Comparison of ENCODE assay signal across 9 cellular contexts in the genomic region with DNA sequence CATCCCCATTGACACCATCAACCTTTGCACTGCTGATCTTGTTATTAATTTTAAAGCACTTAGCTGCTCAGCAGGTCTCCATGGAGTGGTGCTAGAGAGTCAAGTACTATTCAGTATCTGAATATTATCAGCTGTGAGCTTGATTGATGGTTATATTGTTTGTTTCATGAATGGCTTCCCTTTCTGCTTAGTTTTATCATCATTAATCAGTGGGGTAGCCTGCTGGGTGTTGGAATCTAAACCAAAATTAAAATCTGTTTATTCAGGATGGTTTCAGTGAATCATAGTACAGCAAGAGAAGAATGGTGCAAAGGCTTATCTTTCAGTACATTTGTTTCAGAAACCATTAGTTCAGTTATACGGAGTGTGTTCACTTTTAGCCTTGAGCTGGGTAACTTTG. TPM values are rescaled to one million over a fixed set of nuclear protein-coding genes. Genes with fewer than 3 reads are reported as not detected.
DNase-seq lines count a peak whose midpoint lies in the region; ATAC-seq, FAIRE-seq and TF ChIP-seq lines count a peak whose summit lies in the region.
"Had no signal": no experiment of that assay in that cellular context is flagged by ENCODE, and none has a peak within 500 bp of the region (broad histone marks: within the 10 kb centered on the region; RNA-seq: fewer than 3 reads in every experiment).

No MANE protein-coding gene starts in this region.

- no TSS peak for BruUV-seq in endothelial cell of umbilical vein (replicated peaks; lab: Mats Ljungman, UMichigan)

- H3K9me3 ChIP-seq in heart right ventricle (no peaks in the 10 kb centered on the region), right atrium auricular region (no peaks in the 10 kb centered on the region), endothelial cell of umbilical vein (replicated peaks; ENCODE audit: control insufficient read depth, insufficient read depth, low read length) (no peaks in the 10 kb centered on the region)

- intact Hi-C loops in heart right ventricle (cut with DNase I): loop anchor here (5.0 to 10.0 kb wide), 4 partner anchors 72 to 262 kb away; no protein-coding TSS in a partner anchor
- intact Hi-C loops in endothelial cell of umbilical vein (cut with micrococcal nuclease): loop anchor here (1.0 to 5.0 kb wide), 4 partner anchors 15 to 259 kb away; partner anchors contain the start of gene SLAIN1

- TF ChIP-seq CTCF in heart right ventricle (IDR thresholded peaks at IDR 0.05) (peak in 7 of 9 donors; percentile 35 to 64 (median 52)), right atrium auricular region (IDR thresholded peaks at IDR 0.05) (peak in 1 of 2 donors; percentile 58), endothelial cell of umbilical vein (IDR thresholded peaks at IDR 0.05; ENCODE audit: extremely low read depth in 1 of 2, insufficient read depth in 1 of 2, low read depth in 1 of 2, low read length in 2 of 2) (peak; percentile 44 to 60)

- WGBS in heart right ventricle, 2 donors: 27 to 55% methylated on average over 1 of the region's 1 CpG

- H3K4me3 ChIP-seq in heart right ventricle: no peak overlapping the region
- no peak overlapping the region for H3K4me3 ChIP-seq in right atrium auricular region
- H3K4me3 ChIP-seq in endothelial cell of umbilical vein (replicated peaks in 1 of 3; ENCODE audit: insufficient read depth in 1 of 3, low read depth in 1 of 3, low read length in 3 of 3): no peak overlapping the region

- no peaks in the 10 kb centered on the region for H3K79me2 ChIP-seq in endothelial cell of umbilical vein (ENCODE audit: control insufficient read depth, insufficient read depth, low read length)

- POLR2A ChIA-PET in endothelial cell of umbilical vein (lab: Charles Lee): interaction anchor here (0.9 to 1.4 kb wide), 3 partner anchors 22 to 72 kb away, joined by 3 to 8 read pairs (median 3); no protein-coding TSS in a partner anchor

- dilution Hi-C loops in endothelial cell of umbilical vein (cut with MboI; ENCODE audit: extremely low pct_ligation_motif_present, low sequenced_read_pairs): no loop called here

- H4K20me1 ChIP-seq in endothelial cell of umbilical vein (replicated peaks; ENCODE audit: control insufficient read depth, extremely low read depth, insufficient read depth, low read length): no peaks in the 10 kb centered on the region

- no peak overlapping the region for H2AFZ ChIP-seq in endothelial cell of umbilical vein (ENCODE audit: low read depth, low read length)

- no peaks in the 10 kb centered on the region for H3K27me3 ChIP-seq in heart right ventricle
- H3K27me3 ChIP-seq in right atrium auricular region: no peaks in the 10 kb centered on the region
- peaks cover 2 to 12% of the 10 kb centered on the region in 2 experiments for H3K27me3 ChIP-seq in endothelial cell of umbilical vein (ENCODE audit: control insufficient read depth in 2 of 2, insufficient read depth in 2 of 2, low read length in 2 of 2)

- H3K4me2 ChIP-seq in endothelial cell of umbilical vein (ENCODE audit: insufficient read depth, low read length): peak overlapping the region; percentile 28

- H3K9me1 ChIP-seq in endothelial cell of umbilical vein (replicated peaks; ENCODE audit: control insufficient read depth, extremely low read depth, insufficient read depth, low read length): no peaks in the 10 kb centered on the region

- H3K36me3 ChIP-seq in heart right ventricle (no peaks in the 10 kb centered on the region), right atrium auricular region (no peaks in the 10 kb centered on the region), endothelial cell of umbilical vein (ENCODE audit: control insufficient read depth in 2 of 2, extremely low read depth in 1 of 2, insufficient read depth in 2 of 2, low read length in 2 of 2) (no peaks in the 10 kb centered on the region)

- CTCF ChIA-PET in endothelial cell of umbilical vein (lab: Charles Lee): interaction anchor here (0.6 to 4.6 kb wide), 34 partner anchors 11 to 628 kb away, joined by 3 to 103 read pairs (median 6); partner anchors contain the start of gene SLAIN1

- peak; percentile 79 for FAIRE-seq in endothelial cell of umbilical vein (lab: Jason Lieb, UNC)

- no peak overlapping the region for H3K9ac ChIP-seq in endothelial cell of umbilical vein (replicated peaks; ENCODE audit: extremely low read depth, insufficient read depth, low read length)

- DNase-seq in heart right ventricle: no peak
- no peak for DNase-seq in right atrium auricular region (ENCODE audit: low spot score)
- peak; percentile 87 for DNase-seq in NCI-H69 (lab: John Stamatoyannopoulos, UW)
- DNase-seq in endothelial cell of umbilical vein (ENCODE audit: low read depth, low spot score): peak; percentile 96
- DNase-seq in retina: peak; percentile 31
- no peak for DNase-seq in activated gamma-delta T cell treated with Interleukin-2 at 50 U/mL for 16 hours
- no peak for DNase-seq in germinal center (ENCODE audit: low spot score)

- H3K4me1 ChIP-seq in heart right ventricle: peaks cover 0 to 8% (median 0%) of the 10 kb centered on the region in 9 donors
- H3K4me1 ChIP-seq in right atrium auricular region: no peaks in the 10 kb centered on the region
- H3K4me1 ChIP-seq in endothelial cell of umbilical vein (ENCODE audit: control insufficient read depth, extremely low read depth, insufficient read depth, low read length): peaks cover 9% of the 10 kb centered on the region

- ATAC-seq in heart right ventricle: peak in 5 of 8 donors; percentile 33 to 58 (median 49)
- ATAC-seq in HG03097 (IDR thresholded peaks at IDR 0.05; ENCODE audit: low FRiP score, unreplicated experiment): peak; percentile 62

- H3K27ac ChIP-seq in heart right ventricle: no peak overlapping the region
- no peak overlapping the region for H3K27ac ChIP-seq in right atrium auricular region
- no peak overlapping the region for H3K27ac ChIP-seq in endothelial cell of umbilical vein (ENCODE audit: insufficient read depth, low read depth, low read length)

- TF ChIP-seq POLR2A in endothelial cell of umbilical vein (IDR thresholded peaks at IDR 0.05; ENCODE audit: low read depth, low read length): peak; percentile 35

TF ChIP-seq in endothelial cell of umbilical vein, 7 proteins besides CTCF, POLR2A, EP300 and RAD21:
- TF ChIP-seq FOS (IDR thresholded peaks at IDR 0.05; ENCODE audit: borderline replicate concordance, insufficient read depth, low read length): no peak
- TF ChIP-seq POLR2AphosphoS5 (IDR thresholded peaks at IDR 0.05; ENCODE audit: insufficient read depth, low read depth, low read length): no peak
- TF ChIP-seq JUN (IDR thresholded peaks at IDR 0.05; ENCODE audit: borderline replicate concordance, insufficient read depth, insufficient read length, low read depth): peak; percentile 60
- TF ChIP-seq GATA2 (IDR thresholded peaks at IDR 0.05; ENCODE audit: insufficient read depth, insufficient read length, low read depth, low read length): peak; percentile 60

RNA-seq across cellular contexts. Expression of gene SCEL, which starts 42.5 kb away (rescaled TPM):
- total RNA-seq in heart right ventricle: under 1 TPM in 1 of 10 donors, not detected in 9; 0.11 TPM
- polyA plus RNA-seq in heart right ventricle: under 1 TPM in 1 of 2 donors, not detected in 1; 0.07 TPM
- total RNA-seq in right atrium auricular region: under 1 TPM in 1 of 2 donors, not detected in 1; 0.35 TPM
- total RNA-seq in endothelial cell of umbilical vein: not detected in 2 replicates
- polyA plus RNA-seq in endothelial cell of umbilical vein: not detected in 2 replicates
- polyA plus RNA-seq in endothelial cell of umbilical vein (2011; cell fraction: cytosol; rRNA removed): not detected in 2 replicates
- not detected in 2 replicates for polyA plus RNA-seq in endothelial cell of umbilical vein (2011; cell fraction: nucleus; rRNA removed)
- polyA plus RNA-seq in endothelial cell of umbilical vein (2012): not detected in 2 replicates
- not detected in 2 replicates for polyA minus RNA-seq in endothelial cell of umbilical vein
- not detected for polyA minus RNA-seq in endothelial cell of umbilical vein (2011; cell fraction: cytosol; rRNA and poly(A)+ RNA removed)
- polyA minus RNA-seq in endothelial cell of umbilical vein (2011; cell fraction: nucleus; rRNA and poly(A)+ RNA removed): not detected in 2 replicates
- total RNA-seq: activated naive CD4-positive, alpha-beta T cell treated with anti-CD3 and anti-CD28 coated beads, Interleukin-2, amount 50 U/mL, for 72 hours had no signal

Comparison
In these comparisons a context has a peak if more than half of its experiments do, and no peak if none do; other contexts are left out.
1. DNase-seq: peak in NCI-H69 (single experiment), endothelial cell of umbilical vein (single experiment) and retina (single experiment); none in heart right ventricle (0 of 2), right atrium auricular region (single experiment), activated gamma-delta T cell treated with Interleukin-2 at 50 U/mL for 16 hours (single experiment) and germinal center (single experiment).